Comparison of ENCODE assay signal across 14 cellular contexts in genomic region chr6:70241031-70241430, GRCh38.
DNase-seq lines count a peak whose midpoint lies in the region; ATAC-seq, FAIRE-seq and TF ChIP-seq lines count a peak whose summit lies in the region.
"Had no signal": no experiment of that assay in that cellular context is flagged by ENCODE, and none has a peak within 500 bp of the region (broad histone marks: within the 10 kb centered on the region; RNA-seq: fewer than 3 reads in every experiment).

No MANE protein-coding gene starts in this region.

- H3K4ac ChIP-seq in mesenchymal stem cell (ENCODE audit: low read depth in 1 of 2, low read length in 2 of 2) = no peak overlapping the region

- H3K9me3 ChIP-seq in right lobe of liver (no peaks in the 10 kb centered on the region), HepG2 (ENCODE audit: low read length) (no peaks in the 10 kb centered on the region), mesenchymal stem cell (ENCODE audit: control insufficient read depth, low read length) (no peaks in the 10 kb centered on the region)
- H3K9me3 ChIP-seq: Caco-2 had no signal

- no peak for TF ChIP-seq RAD21 in HepG2 (CRISPR knock-in tag; IDR thresholded peaks at IDR 0.05)

- no peaks in the 10 kb centered on the region for H3K4me1 ChIP-seq in right lobe of liver
- H3K4me1 ChIP-seq in HepG2 (ENCODE audit: insufficient read depth, low read length) = peaks cover 15% of the 10 kb centered on the region
- no peaks in the 10 kb centered on the region for H3K4me1 ChIP-seq in mesenchymal stem cell (ENCODE audit: control insufficient read depth, insufficient read depth, low read depth, low read length)
- H3K4me1 ChIP-seq: Caco-2 had no signal

- no peak overlapping the region for H2BK5ac ChIP-seq in mesenchymal stem cell (ENCODE audit: low read depth, low read length, poor library complexity, severe bottlenecking)

- H2BK12ac ChIP-seq in mesenchymal stem cell (ENCODE audit: low read length in 2 of 2) = no peak overlapping the region

- no peaks in the 10 kb centered on the region for H3K79me1 ChIP-seq in mesenchymal stem cell (replicated peaks; ENCODE audit: low read length, poor library complexity, severe bottlenecking)

- no peak for DNase-seq in right lobe of liver
- DNase-seq in HepG2 (ENCODE audit: low spot score) = no peak
- DNase-seq in NCI-H69 (lab: John Stamatoyannopoulos, UW) = peak; percentile 11
- DNase-seq in mesenchymal stem cell = peak; percentile 11
- DNase-seq in RWPE1 (ENCODE audit: low spot score) = no peak
- DNase-seq in globus pallidus (ENCODE audit: low spot score) = no peak
- DNase-seq: AML-193; Caco-2; GF-D8; Kasumi-1; NCI-H1930; NK-92 treated with Interleukin-12 subunit alpha and Interleukin-12 subunit beta, amount 100 ng/mL, for 24 hours; T-cell had no signal

- TF ChIP-seq POLR2A in right lobe of liver (IDR thresholded peaks at IDR 0.05) (no peak), HepG2 (IDR thresholded peaks at IDR 0.05; ENCODE audit: insufficient read depth in 1 of 2, low read depth in 2 of 2, low read length in 2 of 2) (no peak)

- H3K9ac ChIP-seq in HepG2 (ENCODE audit: insufficient read depth, low read depth, low read length) (no peak overlapping the region), mesenchymal stem cell (ENCODE audit: low read length) (no peak overlapping the region)

- TF ChIP-seq CTCF in right lobe of liver (IDR thresholded peaks at IDR 0.05) (no peak), HepG2 (CRISPR knock-in tag; IDR thresholded peaks at IDR 0.05) (no peak), RWPE1 (conservative IDR thresholded peaks at IDR 0.05; ENCODE audit: low read depth) (no peak)

- H2BK120ac ChIP-seq in mesenchymal stem cell (ENCODE audit: low read depth, low read length) = no peak overlapping the region

- no TSS peak for BruUV-seq in HepG2 (replicated peaks; lab: Mats Ljungman, UMichigan)

- H2AK5ac ChIP-seq in mesenchymal stem cell (ENCODE audit: low read length, severe bottlenecking) = no peak overlapping the region

- no peak overlapping the region for H3K14ac ChIP-seq in mesenchymal stem cell (ENCODE audit: low read length in 2 of 2)

- H3K4me3 ChIP-seq in right lobe of liver (no peak overlapping the region), HepG2 (replicated peaks in 1 of 3; ENCODE audit: insufficient read depth in 1 of 3, low read depth in 2 of 3, low read length in 3 of 3) (no peak overlapping the region), mesenchymal stem cell (ENCODE audit: insufficient read depth in 1 of 2, low read depth in 1 of 2, low read length in 2 of 2) (no peak overlapping the region)

- intact Hi-C loops in right lobe of liver (cut with DNase I) (no loop called here), HepG2 (cut with micrococcal nuclease; ENCODE audit: unreplicated experiment) (no loop called here)

- CTCF ChIA-PET in HepG2 (lab: Yijun Ruan, JAX; ENCODE audit: low intra/inter-chr PET ratio, low total read pairs) (no interaction called here), RWPE1 (lab: Yijun Ruan, JAX) (interaction anchor here (1.0 kb wide), 1 partner anchor 20 kb away, joined by 6 read pairs; no protein-coding TSS in a partner anchor)

- no peaks in the 10 kb centered on the region for H4K20me1 ChIP-seq in HepG2 (ENCODE audit: insufficient read depth, low read length)

- no peak for FAIRE-seq in HepG2 (lab: Jason Lieb, UNC)

- WGBS in right lobe of liver (ENCODE audit: insufficient coverage, low coverage, low lambda C conversion rate, missing lambda C conversion rate) = 18% methylated on average over 3 of the region's 3 CpGs
- 41% methylated on average over 3 of the region's 3 CpGs for WGBS in HepG2 (ENCODE audit: low lambda C conversion rate)
- WGBS in mesenchymal stem cell = 79% methylated on average over 3 of the region's 3 CpGs

- no peak overlapping the region for H2BK15ac ChIP-seq in mesenchymal stem cell (ENCODE audit: low read depth, poor library complexity, severe bottlenecking)

- H3K36me3 ChIP-seq in right lobe of liver = no peaks in the 10 kb centered on the region
- no peaks in the 10 kb centered on the region for H3K36me3 ChIP-seq in HepG2 (replicated peaks in 1 of 2; ENCODE audit: control insufficient read depth in 1 of 2, insufficient read depth in 2 of 2, low read length in 2 of 2)
- no peaks in the 10 kb centered on the region for H3K36me3 ChIP-seq in mesenchymal stem cell (ENCODE audit: control insufficient read depth in 1 of 2, insufficient read depth in 2 of 2, low read depth in 1 of 2, low read length in 2 of 2)

- H3K27ac ChIP-seq in right lobe of liver (no peak overlapping the region), HepG2 (ENCODE audit: extremely low read length, insufficient read depth, low read length) (no peak overlapping the region), mesenchymal stem cell (ENCODE audit: low read length, poor library complexity, severe bottlenecking) (no peak overlapping the region), RWPE1 (no peak overlapping the region)

- H4K91ac ChIP-seq in mesenchymal stem cell (ENCODE audit: low read length) = no peak overlapping the region

- no peak overlapping the region for H4K8ac ChIP-seq in mesenchymal stem cell (ENCODE audit: low read length)

- H3K27me3 ChIP-seq in right lobe of liver (peaks cover 0 to 3% of the 10 kb centered on the region in 2 donors), HepG2 (ENCODE audit: control insufficient read depth in 1 of 2, insufficient read depth in 2 of 2, low read length in 2 of 2) (no peaks in the 10 kb centered on the region), mesenchymal stem cell (ENCODE audit: control insufficient read depth in 1 of 2, insufficient read depth in 1 of 2, low read length in 2 of 2) (peaks cover 7 to 9% of the 10 kb centered on the region in 2 experiments)

- H3K79me2 ChIP-seq in HepG2 (ENCODE audit: insufficient read depth, low read length) = no peaks in the 10 kb centered on the region

- in situ Hi-C loops in HepG2 (cut with HindIII; ENCODE audit: extremely low pct_ligation_motif_present, low pct_unique_long_range_greater_than_20kb) = no loop called here

- H3K4me2 ChIP-seq in HepG2 (ENCODE audit: low read depth, low read length) (no peak overlapping the region), mesenchymal stem cell (ENCODE audit: low read length, poor library complexity, severe bottlenecking) (no peak overlapping the region)

- no peak overlapping the region for H3K18ac ChIP-seq in mesenchymal stem cell (ENCODE audit: low read depth in 1 of 2, low read length in 2 of 2)

- peak; percentile 46 to 56 (median 51) for ATAC-seq in right lobe of liver
- no peak for ATAC-seq in HepG2
- no peak for ATAC-seq in HG03135 (IDR thresholded peaks at IDR 0.05; ENCODE audit: unreplicated experiment)
- ATAC-seq: T-cell had no signal

- POLR2A ChIA-PET in HepG2 (lab: Yijun Ruan, JAX) (no interaction called here), RWPE1 (lab: Yijun Ruan, JAX; ENCODE audit: low non-redundant PET) (no interaction called here)

- no peak overlapping the region for H2AFZ ChIP-seq in HepG2 (ENCODE audit: low read length)
- H2AFZ ChIP-seq in mesenchymal stem cell (ENCODE audit: low read depth, low read length) = no peak overlapping the region

- no peak for TF ChIP-seq EP300 in HepG2 (IDR thresholded peaks at IDR 0.05; ENCODE audit: low read depth in 2 of 2, low read length in 2 of 2)
- no peak for TF ChIP-seq EP300 in HepG2 (CRISPR knock-in tag; IDR thresholded peaks at IDR 0.05; ENCODE audit: borderline replicate concordance)

- no peak overlapping the region for H3K23ac ChIP-seq in mesenchymal stem cell (ENCODE audit: low read length in 2 of 2)

TF ChIP-seq in HepG2, 621 proteins besides CTCF, POLR2A, EP300 and RAD21:
- TF ChIP-seq ARID2 (CRISPR knock-in tag; IDR thresholded peaks at IDR 0.05; ENCODE audit: borderline replicate concordance) (no peak), ZNF772 (CRISPR knock-in tag; IDR thresholded peaks at IDR 0.05) (no peak), STAT5B (CRISPR knock-in tag; IDR thresholded peaks at IDR 0.05) (no peak), FIP1L1 (IDR thresholded peaks at IDR 0.05; ENCODE audit: borderline replicate concordance, insufficient read depth, low read depth, low read length) (no peak), CCAR2 (optimal IDR thresholded peaks at IDR 0.05; ENCODE audit: low read depth, low read length) (no peak), ZNF337 (CRISPR knock-in tag; IDR thresholded peaks at IDR 0.05; ENCODE audit: borderline replicate concordance, low read depth) (no peak), SRSF1 (optimal IDR thresholded peaks at IDR 0.05; ENCODE audit: low read depth, low read length) (no peak), ZNF616 (CRISPR knock-in tag; IDR thresholded peaks at IDR 0.05; ENCODE audit: low read depth) (no peak), PRPF4 (IDR thresholded peaks at IDR 0.05; ENCODE audit: low read depth, low read length, poor library complexity, severe bottlenecking) (no peak), ZNF766 (CRISPR knock-in tag; IDR thresholded peaks at IDR 0.05; ENCODE audit: borderline replicate concordance) (no peak)
- TF ChIP-seq, protein P1, sequence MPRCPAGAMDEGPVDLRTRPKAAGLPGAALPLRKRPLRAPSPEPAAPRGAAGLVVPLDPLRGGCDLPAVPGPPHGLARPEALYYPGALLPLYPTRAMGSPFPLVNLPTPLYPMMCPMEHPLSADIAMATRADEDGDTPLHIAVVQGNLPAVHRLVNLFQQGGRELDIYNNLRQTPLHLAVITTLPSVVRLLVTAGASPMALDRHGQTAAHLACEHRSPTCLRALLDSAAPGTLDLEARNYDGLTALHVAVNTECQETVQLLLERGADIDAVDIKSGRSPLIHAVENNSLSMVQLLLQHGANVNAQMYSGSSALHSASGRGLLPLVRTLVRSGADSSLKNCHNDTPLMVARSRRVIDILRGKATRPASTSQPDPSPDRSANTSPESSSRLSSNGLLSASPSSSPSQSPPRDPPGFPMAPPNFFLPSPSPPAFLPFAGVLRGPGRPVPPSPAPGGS (CRISPR knock-in tag; IDR thresholded peaks at IDR 0.05) = no peak

Comparison
In these comparisons a context has a peak if more than half of its experiments do, and no peak if none do; other contexts are left out.
1. ATAC-seq: peak in right lobe of liver (4 of 4); none in HepG2 (single experiment) and HG03135 (single experiment).
2. DNase-seq: peak in NCI-H69 (single experiment) and mesenchymal stem cell (single experiment); none in right lobe of liver (0 of 3), HepG2 (single experiment), RWPE1 (single experiment) and globus pallidus (single experiment).